28 cellular contexts compared by ENCODE assay signal in genomic region chr5:59617186-59617771, GRCh38.
A peak's percentile ranks its signal among the peaks of the same experiment; 100 is the strongest.
DNase-seq lines count a peak whose midpoint lies in the region; ATAC-seq, FAIRE-seq and TF ChIP-seq lines count a peak whose summit lies in the region.
"Had no signal": no experiment of that assay in that cellular context is flagged by ENCODE, and none has a peak within 500 bp of the region (broad histone marks: within the 10 kb centered on the region; RNA-seq: fewer than 3 reads in every experiment).

No MANE protein-coding gene starts in this region.

- H2AFZ ChIP-seq in mammary epithelial cell (ENCODE audit: low read depth, low read length) = no peak overlapping the region

- H3K27ac ChIP-seq in mammary epithelial cell (ENCODE audit: insufficient read depth, low read depth, low read length) = no peak overlapping the region
- no peak overlapping the region for H3K27ac ChIP-seq in small intestine (ENCODE audit: low read depth in 1 of 2, low read length in 1 of 2)
- H3K27ac ChIP-seq: SJCRH30 had no signal

- POLR2A ChIA-PET in MCF 10A (lab: Yijun Ruan, JAX) = interaction anchor here (0.9 to 1.1 kb wide), 2 partner anchors 69 to 111 kb away, joined by 3 read pairs; no protein-coding TSS in a partner anchor

- H3K9ac ChIP-seq in mammary epithelial cell (ENCODE audit: insufficient read depth, low read length) = no peak overlapping the region

- intact Hi-C loops in MCF 10A (cut with micrococcal nuclease) = no loop called here
- intact Hi-C loops in mammary epithelial cell (cut with micrococcal nuclease) = no loop called here
- intact Hi-C loops in mucosa of descending colon (cut with DNase I, micrococcal nuclease) = no loop called here
- intact Hi-C loops in activated T-helper 2 cell treated with anti-CD3 and anti-CD28 coated beads, Interferon-gamma antibody, Interleukin-2, Interleukin-4, amounts not matched to agents 10 μg/mL and 5 μg/mL and 100 μg/mL, durations not matched to agents 14 hours and 24 hours and 36 hours (cut with micrococcal nuclease) = no loop called here

- no peak overlapping the region for H3K4me3 ChIP-seq in mammary epithelial cell (replicated peaks in 1 of 3; ENCODE audit: insufficient read depth in 1 of 3, low read depth in 2 of 3, low read length in 3 of 3)
- no peak overlapping the region for H3K4me3 ChIP-seq in mucosa of descending colon
- H3K4me3 ChIP-seq in small intestine (ENCODE audit: low read depth in 1 of 2, low read length in 2 of 2) = no peak overlapping the region
- H3K4me3 ChIP-seq: SJCRH30 had no signal

- in situ Hi-C loops in mammary epithelial cell (cut with MboI; ENCODE audit: low sequenced_read_pairs in 2 of 2) = no loop called here

- WGBS in mammary epithelial cell (ENCODE audit: low coverage, missing lambda C conversion rate) = 98% methylated on average over 9 of the region's 9 CpGs
- WGBS in small intestine, 3 donors = 42 to 78% (median 61%) methylated on average over 9 of the region's 9 CpGs

- no TSS peak for BruUV-seq in MCF 10A (replicated peaks; lab: Mats Ljungman, UMichigan)
- BruUV-seq in mammary epithelial cell (replicated peaks; lab: Mats Ljungman, UMichigan) = no TSS peak

- H3K27ac Mint-ChIP-seq in MCF 10A (ENCODE audit: low read depth, unreplicated experiment) = peak overlapping the region; percentile 63
- no peak overlapping the region for H3K27ac Mint-ChIP-seq in activated T-helper 2 cell treated with anti-CD3 and anti-CD28 coated beads, Interferon-gamma antibody, Interleukin-2, Interleukin-4, amounts not matched to agents 10 μg/mL and 5 μg/mL and 100 μg/mL, durations not matched to agents 14 hours and 24 hours and 36 hours
- H3K27ac Mint-ChIP-seq: CD8-positive, alpha-beta T cell had no signal

- H3K9me3 ChIP-seq in mammary epithelial cell (replicated peaks; ENCODE audit: insufficient read depth, low read length) (no peaks in the 10 kb centered on the region), mucosa of descending colon (no peaks in the 10 kb centered on the region), small intestine (ENCODE audit: control insufficient read depth, low read depth) (no peaks in the 10 kb centered on the region)
- H3K9me3 ChIP-seq: SJCRH30 had no signal

- no peaks in the 10 kb centered on the region for H3K79me2 ChIP-seq in mammary epithelial cell (ENCODE audit: insufficient read depth, low read length)

- H3K36me3 ChIP-seq in mammary epithelial cell (ENCODE audit: insufficient read depth, low read length) = no peaks in the 10 kb centered on the region
- no peaks in the 10 kb centered on the region for H3K36me3 ChIP-seq in mucosa of descending colon (ENCODE audit: low read depth)
- no peaks in the 10 kb centered on the region for H3K36me3 ChIP-seq in small intestine (ENCODE audit: control insufficient read depth in 2 of 2, insufficient read depth in 2 of 2, low read length in 2 of 2)
- H3K36me3 ChIP-seq: SJCRH30 had no signal

- H3K27me3 Mint-ChIP-seq in MCF 10A (ENCODE audit: insufficient read depth, unreplicated experiment) = no peaks in the 10 kb centered on the region
- H3K27me3 Mint-ChIP-seq in activated T-helper 2 cell treated with anti-CD3 and anti-CD28 coated beads, Interferon-gamma antibody, Interleukin-2, Interleukin-4, amounts not matched to agents 10 μg/mL and 5 μg/mL and 100 μg/mL, durations not matched to agents 14 hours and 24 hours and 36 hours (ENCODE audit: low read depth) = peaks cover 10% of the 10 kb centered on the region

- H3K9me3 Mint-ChIP-seq in MCF 10A (ENCODE audit: unreplicated experiment) = peaks cover 8% of the 10 kb centered on the region
- H3K9me3 Mint-ChIP-seq in activated T-helper 2 cell treated with anti-CD3 and anti-CD28 coated beads, Interferon-gamma antibody, Interleukin-2, Interleukin-4, amounts not matched to agents 10 μg/mL and 5 μg/mL and 100 μg/mL, durations not matched to agents 14 hours and 24 hours and 36 hours = no peaks in the 10 kb centered on the region
- H3K9me3 Mint-ChIP-seq: CD8-positive, alpha-beta T cell had no signal

- H3K4me1 ChIP-seq in mammary epithelial cell (ENCODE audit: insufficient read depth, low read length) (no peaks in the 10 kb centered on the region), mucosa of descending colon (ENCODE audit: low read depth) (no peaks in the 10 kb centered on the region), small intestine (ENCODE audit: control insufficient read depth in 2 of 2, insufficient read depth in 1 of 2, low read depth in 1 of 2, low read length in 1 of 2) (no peaks in the 10 kb centered on the region)
- H3K4me1 ChIP-seq: SJCRH30 had no signal

- ATAC-seq in esophagus mucosa = peak; percentile 64
- peak; percentile 47 for ATAC-seq in mucosa of descending colon
- ATAC-seq: CD8-positive, alpha-beta T cell had no signal

- peaks cover 30% of the 10 kb centered on the region for H3K4me1 Mint-ChIP-seq in MCF 10A (ENCODE audit: insufficient read depth, unreplicated experiment)
- no peaks in the 10 kb centered on the region for H3K4me1 Mint-ChIP-seq in activated T-helper 2 cell treated with anti-CD3 and anti-CD28 coated beads, Interferon-gamma antibody, Interleukin-2, Interleukin-4, amounts not matched to agents 10 μg/mL and 5 μg/mL and 100 μg/mL, durations not matched to agents 14 hours and 24 hours and 36 hours (ENCODE audit: low read depth)

- H3K36me3 Mint-ChIP-seq in MCF 10A (ENCODE audit: insufficient read depth, unreplicated experiment) = peaks cover 12% of the 10 kb centered on the region
- no peaks in the 10 kb centered on the region for H3K36me3 Mint-ChIP-seq in activated T-helper 2 cell treated with anti-CD3 and anti-CD28 coated beads, Interferon-gamma antibody, Interleukin-2, Interleukin-4, amounts not matched to agents 10 μg/mL and 5 μg/mL and 100 μg/mL, durations not matched to agents 14 hours and 24 hours and 36 hours (ENCODE audit: low read depth)
- H3K36me3 Mint-ChIP-seq: CD8-positive, alpha-beta T cell had no signal

- CTCF ChIA-PET in MCF 10A (lab: Yijun Ruan, JAX) = interaction anchor here (0.8 to 1.3 kb wide), 4 partner anchors 16 to 56 kb away, joined by 3 read pairs; no protein-coding TSS in a partner anchor
- CTCF ChIA-PET in mammary epithelial cell (lab: Charles Lee; ENCODE audit: low non-redundant PET) = no interaction called here

- no peak for DNase-seq in MCF 10A (ENCODE audit: unreplicated experiment)
- no peak for DNase-seq in mammary epithelial cell
- no peak for DNase-seq in mucosa of descending colon
- DNase-seq in small intestine = peak; percentile 87
- no peak for DNase-seq in activated T-helper 2 cell treated with anti-CD3 and anti-CD28 coated beads, Interferon-gamma antibody, Interleukin-2, Interleukin-4, amounts not matched to agents 10 μg/mL and 5 μg/mL and 100 μg/mL, durations not matched to agents 14 hours and 24 hours and 36 hours (ENCODE audit: low spot score)
- DNase-seq in NCI-H187 (lab: John Stamatoyannopoulos, UW) = no peak
- no peak for DNase-seq in NOMO-1 treated with dmso at 0.1 percent for 144 hours (lab: John Stamatoyannopoulos, UW; ENCODE audit: unreplicated experiment)
- DNase-seq: 8988T; AML-193; C1 segment of cervical spinal cord; Calu3; CD8-positive, alpha-beta T cell; DMS153; EL; GF-D8; KBM-7; NCI-H1092; NCI-H1436; NCI-H2029; NCI-H2227 treated with DMSO at 0.1 percent for 48 hours; NCI-H510A treated with DMSO at 0.1 percent for 48 hours; NCI-H82; OCI-M1; SJCRH30 had no signal

- no peak for FAIRE-seq in small intestine (lab: Jason Lieb, UNC)
- FAIRE-seq: GM19239, H54, RCC 7860 had no signal

- TF ChIP-seq CTCF in MCF 10A (IDR thresholded peaks at IDR 0.05; ENCODE audit: unreplicated experiment) = no peak
- TF ChIP-seq CTCF in mammary epithelial cell (conservative IDR thresholded peaks at IDR 0.05 in 1 of 2, IDR thresholded peaks at IDR 0.05 in 1 of 2; ENCODE audit: extremely low read depth in 1 of 2, insufficient read depth in 1 of 2, low read depth in 1 of 2, low read length in 2 of 2) = no peak
- no peak for TF ChIP-seq CTCF in mucosa of descending colon (IDR thresholded peaks at IDR 0.05)

- H3K4me2 ChIP-seq in mammary epithelial cell (ENCODE audit: insufficient read depth, low read depth, low read length) = no peak overlapping the region

- H3K4me3 Mint-ChIP-seq in MCF 10A (ENCODE audit: unreplicated experiment) = no peak overlapping the region
- no peak overlapping the region for H3K4me3 Mint-ChIP-seq in activated T-helper 2 cell treated with anti-CD3 and anti-CD28 coated beads, Interferon-gamma antibody, Interleukin-2, Interleukin-4, amounts not matched to agents 10 μg/mL and 5 μg/mL and 100 μg/mL, durations not matched to agents 14 hours and 24 hours and 36 hours (ENCODE audit: low read depth)
- H3K4me3 Mint-ChIP-seq: CD8-positive, alpha-beta T cell had no signal

- no peaks in the 10 kb centered on the region for H4K20me1 ChIP-seq in mammary epithelial cell (ENCODE audit: insufficient read depth, low read length)

- H3K27me3 ChIP-seq in mammary epithelial cell (ENCODE audit: insufficient read depth, low read length) (no peaks in the 10 kb centered on the region), small intestine (ENCODE audit: control insufficient read depth in 2 of 2, insufficient read depth in 2 of 2, low read length in 2 of 2) (no peaks in the 10 kb centered on the region)
- H3K27me3 ChIP-seq: SJCRH30 had no signal

- dilution Hi-C loops in mammary epithelial cell (cut with HindIII; ENCODE audit: low sequenced_read_pairs) = no loop called here
